ENCODE assay signal across 33 cellular contexts in genomic region chr14:54935958-54936357, GRCh38. TPM values are rescaled to one million over a fixed set of nuclear protein-coding genes. Genes with fewer than 3 reads are reported as not detected.
DNase-seq lines count a peak whose midpoint lies in the region; ATAC-seq and TF ChIP-seq lines count a peak whose summit lies in the region.
"Had no signal": no experiment of that assay in that cellular context is flagged by ENCODE, and none has a peak within 500 bp of the region (broad histone marks: within the 10 kb centered on the region; RNA-seq: fewer than 3 reads in every experiment).

No MANE protein-coding gene starts in this region.

- no peak overlapping the region for H3K27ac Mint-ChIP-seq in activated T-helper 2 cell treated with anti-CD3 and anti-CD28 coated beads, Interferon-gamma antibody, Interleukin-2, Interleukin-4, amounts not matched to agents 10 μg/mL and 5 μg/mL and 100 μg/mL, durations not matched to agents 14 hours and 24 hours and 36 hours
- H3K27ac Mint-ChIP-seq: activated CD4-positive, alpha-beta memory T cell treated with anti-CD3 and anti-CD28 coated beads, Interleukin-2, amount 10 ng/mL, durations not matched to agents 7 days and 5 days; activated naive CD8-positive, alpha-beta T cell treated with anti-CD3 and anti-CD28 coated beads, Interleukin-2, amount 50 U/mL, for 24 hours; immature natural killer cell; nephron; stimulated activated memory B cell treated with anti-CD40 and anti-IgM and Interleukin-4, amounts not matched to agents 10 μg/mL and 1 μg/mL and 100 μg/mL, for 72 hours had no signal

- H3K4me3 Mint-ChIP-seq in activated T-helper 2 cell treated with anti-CD3 and anti-CD28 coated beads, Interferon-gamma antibody, Interleukin-2, Interleukin-4, amounts not matched to agents 10 μg/mL and 5 μg/mL and 100 μg/mL, durations not matched to agents 14 hours and 24 hours and 36 hours (ENCODE audit: low read depth): no peak overlapping the region
- H3K4me3 Mint-ChIP-seq: activated CD4-positive, alpha-beta memory T cell treated with anti-CD3 and anti-CD28 coated beads, Interleukin-2, amount 10 ng/mL, durations not matched to agents 7 days and 5 days; activated naive CD8-positive, alpha-beta T cell treated with anti-CD3 and anti-CD28 coated beads, Interleukin-2, amount 50 U/mL, for 24 hours; immature natural killer cell; nephron; stimulated activated memory B cell treated with anti-CD40 and anti-IgM and Interleukin-4, amounts not matched to agents 10 μg/mL and 1 μg/mL and 100 μg/mL, for 72 hours had no signal

- peaks cover 8% of the 10 kb centered on the region for H3K4me1 Mint-ChIP-seq in activated T-helper 2 cell treated with anti-CD3 and anti-CD28 coated beads, Interferon-gamma antibody, Interleukin-2, Interleukin-4, amounts not matched to agents 10 μg/mL and 5 μg/mL and 100 μg/mL, durations not matched to agents 14 hours and 24 hours and 36 hours (ENCODE audit: low read depth)
- H3K4me1 Mint-ChIP-seq: activated naive CD8-positive, alpha-beta T cell treated with anti-CD3 and anti-CD28 coated beads, Interleukin-2, amount 50 U/mL, for 24 hours; immature natural killer cell; stimulated activated memory B cell treated with anti-CD40 and anti-IgM and Interleukin-4, amounts not matched to agents 10 μg/mL and 1 μg/mL and 100 μg/mL, for 72 hours had no signal

- intact Hi-C loops in activated T-helper 2 cell treated with anti-CD3 and anti-CD28 coated beads, Interferon-gamma antibody, Interleukin-2, Interleukin-4, amounts not matched to agents 10 μg/mL and 5 μg/mL and 100 μg/mL, durations not matched to agents 14 hours and 24 hours and 36 hours (cut with micrococcal nuclease): no loop called here

- no peaks in the 10 kb centered on the region for H3K27me3 Mint-ChIP-seq in activated T-helper 2 cell treated with anti-CD3 and anti-CD28 coated beads, Interferon-gamma antibody, Interleukin-2, Interleukin-4, amounts not matched to agents 10 μg/mL and 5 μg/mL and 100 μg/mL, durations not matched to agents 14 hours and 24 hours and 36 hours (ENCODE audit: low read depth)
- H3K27me3 Mint-ChIP-seq: activated CD4-positive, alpha-beta memory T cell treated with anti-CD3 and anti-CD28 coated beads, Interleukin-2, amount 10 ng/mL, durations not matched to agents 7 days and 5 days; activated naive CD8-positive, alpha-beta T cell treated with anti-CD3 and anti-CD28 coated beads, Interleukin-2, amount 50 U/mL, for 24 hours; stimulated activated memory B cell treated with anti-CD40 and anti-IgM and Interleukin-4, amounts not matched to agents 10 μg/mL and 1 μg/mL and 100 μg/mL, for 72 hours had no signal

- TF ChIP-seq CTCF in cardiac fibroblast (IDR thresholded peaks at IDR 0.05; ENCODE audit: low read depth, low read length): no peak
- TF ChIP-seq CTCF in foreskin keratinocyte (conservative IDR thresholded peaks at IDR 0.05): no peak

- H3K4me3 ChIP-seq in cardiac fibroblast (replicated peaks in 1 of 2; ENCODE audit: low read depth in 2 of 2, low read length in 2 of 2): no peak overlapping the region
- H3K4me3 ChIP-seq: BLaER1, cardiac muscle cell, GM12878, hepatocyte, left ventricle myocardium inferior, ovary, SJCRH30, suprapubic skin, uterus had no signal

- H3K9me3 Mint-ChIP-seq in activated T-helper 2 cell treated with anti-CD3 and anti-CD28 coated beads, Interferon-gamma antibody, Interleukin-2, Interleukin-4, amounts not matched to agents 10 μg/mL and 5 μg/mL and 100 μg/mL, durations not matched to agents 14 hours and 24 hours and 36 hours: no peaks in the 10 kb centered on the region
- H3K9me3 Mint-ChIP-seq: activated CD4-positive, alpha-beta memory T cell treated with anti-CD3 and anti-CD28 coated beads, Interleukin-2, amount 10 ng/mL, durations not matched to agents 7 days and 5 days; activated naive CD8-positive, alpha-beta T cell treated with anti-CD3 and anti-CD28 coated beads, Interleukin-2, amount 50 U/mL, for 24 hours; immature natural killer cell; nephron; stimulated activated memory B cell treated with anti-CD40 and anti-IgM and Interleukin-4, amounts not matched to agents 10 μg/mL and 1 μg/mL and 100 μg/mL, for 72 hours had no signal

- no peak overlapping the region for H3K27ac ChIP-seq in foreskin keratinocyte
- H3K27ac ChIP-seq: BLaER1, cardiac muscle cell, hepatocyte, left ventricle myocardium inferior, ovary, SJCRH30, suprapubic skin, uterus had no signal

- no peaks in the 10 kb centered on the region for H3K27me3 ChIP-seq in foreskin keratinocyte
- H3K27me3 ChIP-seq: BLaER1, cardiac muscle cell, hepatocyte, ovary, SJCRH30, suprapubic skin, uterus had no signal

- peaks cover 11% of the 10 kb centered on the region for H3K36me3 Mint-ChIP-seq in activated T-helper 2 cell treated with anti-CD3 and anti-CD28 coated beads, Interferon-gamma antibody, Interleukin-2, Interleukin-4, amounts not matched to agents 10 μg/mL and 5 μg/mL and 100 μg/mL, durations not matched to agents 14 hours and 24 hours and 36 hours (ENCODE audit: low read depth)
- H3K36me3 Mint-ChIP-seq: stimulated activated memory B cell treated with anti-CD40 and anti-IgM and Interleukin-4, amounts not matched to agents 10 μg/mL and 1 μg/mL and 100 μg/mL, for 72 hours had no signal

- DNase-seq in Daoy (ENCODE audit: low read depth) (peak; percentile 7), LHCN-M2 (ENCODE audit: low read depth) (peak; percentile 25), cardiac fibroblast (ENCODE audit: low read depth in 2 of 2) (peak; percentile 5 to 64), foreskin keratinocyte (peak; percentile 76 to 83), cortex of kidney (lab: John Stamatoyannopoulos, UW) (no peak), HT-29 (ENCODE audit: low spot score) (no peak)
- no peak for DNase-seq in activated T-helper 2 cell treated with anti-CD3 and anti-CD28 coated beads, Interferon-gamma antibody, Interleukin-2, Interleukin-4, amounts not matched to agents 10 μg/mL and 5 μg/mL and 100 μg/mL, durations not matched to agents 14 hours and 24 hours and 36 hours (ENCODE audit: low spot score)
- DNase-seq: activated CD4-positive, alpha-beta memory T cell treated with anti-CD3 and anti-CD28 coated beads, Interleukin-2, amount 10 ng/mL, durations not matched to agents 7 days and 5 days; activated CD4-positive, CD25-positive, alpha-beta regulatory T cell treated with anti-CD3 and anti-CD28 coated beads, Interleukin-2, amount 50 U/mL, for 72 hours; activated gamma-delta T cell; activated naive CD8-positive, alpha-beta T cell treated with anti-CD3 and anti-CD28 coated beads, Interleukin-2, amount 50 U/mL, for 24 hours; activated T-cell treated with anti-CD3 and anti-CD28 coated beads for 4 hours; COR-L47; DMS79; immature natural killer cell; left ventricle myocardium inferior; midbrain; NCI-H1105 treated with DMSO at 0.1 percent for 48 hours; NCI-H510A treated with DMSO at 0.1 percent for 48 hours; NK-92 treated with Interleukin-12 subunit alpha and Interleukin-12 subunit beta, amount 100 ng/mL, for 24 hours; ovary; SJCRH30; stimulated activated CD4-positive, alpha-beta T cell treated with anti-CD3 and anti-CD28 coated beads, Interleukin-4, amount 100 ng/mL, for 1 hour; T-helper 1 cell; uterus had no signal

- no peaks in the 10 kb centered on the region for H3K4me1 ChIP-seq in foreskin keratinocyte
- H3K4me1 ChIP-seq: BLaER1, left ventricle myocardium inferior, SJCRH30, suprapubic skin, uterus had no signal

- ATAC-seq in foreskin keratinocyte (peak; percentile 44), HG03108 (IDR thresholded peaks at IDR 0.05; ENCODE audit: unreplicated experiment) (no peak)
- ATAC-seq: activated naive CD8-positive, alpha-beta T cell treated with anti-CD3 and anti-CD28 coated beads, Interleukin-2, amount 50 U/mL, for 24 hours; GM12878; stimulated activated memory B cell treated with anti-CD40 and anti-IgM and Interleukin-4, amounts not matched to agents 10 μg/mL and 1 μg/mL and 100 μg/mL, for 72 hours had no signal

RNA-seq across cellular contexts. Expression of gene GCH1, which starts 33.3 kb away (rescaled TPM):
- 18.2 and 19.4 TPM in 2 replicates for total RNA-seq in Daoy (2014; rRNA removed; shearing (Covaris generic))
- total RNA-seq in LHCN-M2 (2014; rRNA removed): 0.51 and 0.80 TPM in 2 replicates
- polyA plus RNA-seq in LHCN-M2 (2012): 0.22 TPM
- 3.8 and 4.4 TPM in 2 replicates for total RNA-seq in foreskin keratinocyte
- 2.8 and 3.1 TPM in 2 replicates for polyA plus RNA-seq in foreskin keratinocyte
- total RNA-seq in activated T-helper 2 cell treated with anti-CD3 and anti-CD28 coated beads, Interferon-gamma antibody, Interleukin-2, Interleukin-4, amounts not matched to agents 10 μg/mL and 5 μg/mL and 100 μg/mL, durations not matched to agents 14 hours and 24 hours and 36 hours: 51.4 and 52.5 TPM in 2 replicates
- total RNA-seq in HT-29 (2014; rRNA removed; shearing (Covaris generic)): 11.5 and 11.8 TPM in 2 replicates

Comparison
In these comparisons a context has a peak if more than half of its experiments do, and no peak if none do; other contexts are left out.
1. DNase-seq: peak in Daoy (single experiment), LHCN-M2 (single experiment), cardiac fibroblast (2 of 2) and foreskin keratinocyte (2 of 2); none in cortex of kidney (single experiment), activated T-helper 2 cell treated with anti-CD3 and anti-CD28 coated beads, Interferon-gamma antibody, Interleukin-2, Interleukin-4, amounts not matched to agents 10 μg/mL and 5 μg/mL and 100 μg/mL, durations not matched to agents 14 hours and 24 hours and 36 hours (single experiment) and HT-29 (single experiment).